ENCODE assay signal across 11 cellular contexts in genomic region chr3:178480795-178481194, GRCh38. TPM values are rescaled to one million over a fixed set of nuclear protein-coding genes. Genes with fewer than 3 reads are reported as not detected.
DNase-seq lines count a peak whose midpoint lies in the region; ATAC-seq and TF ChIP-seq lines count a peak whose summit lies in the region.
"Had no signal": no experiment of that assay in that cellular context is flagged by ENCODE, and none has a peak within 500 bp of the region (broad histone marks: within the 10 kb centered on the region; RNA-seq: fewer than 3 reads in every experiment).

No MANE protein-coding gene starts in this region.

- no peak for TF ChIP-seq EP300 in ovary (IDR thresholded peaks at IDR 0.05)

- peak; percentile 100 for ATAC-seq in GM19395 (IDR thresholded peaks at IDR 0.05; ENCODE audit: unreplicated experiment)
- peak; percentile 100 for ATAC-seq in HG02763 (IDR thresholded peaks at IDR 0.05; ENCODE audit: unreplicated experiment)
- peak; percentile 96 for ATAC-seq in HG03457 (IDR thresholded peaks at IDR 0.05; ENCODE audit: unreplicated experiment)

- no peaks in the 10 kb centered on the region for H3K9me3 ChIP-seq in ovary

- peak; percentile 76 for DNase-seq in GM13976 (ENCODE audit: low spot score)
- DNase-seq in stimulated activated CD4-positive, alpha-beta T cell treated with anti-CD3 and anti-CD28 coated beads, Interleukin-1b, Interleukin-23, amount 100 ng/mL, for 48 hours = no peak
- no peak for DNase-seq in ovary
- DNase-seq in putamen (ENCODE audit: low spot score) = no peak
- DNase-seq in epidermal melanocyte (ENCODE audit: insufficient read length, low spot score) = no peak
- DNase-seq: activated CD8-positive, alpha-beta memory T cell treated with anti-CD3 and anti-CD28 coated beads, Interleukin-2, amount 50 U/mL, for 4 hours; NCI-H1092 treated with DMSO at 0.1 percent for 48 hours had no signal

- no peaks in the 10 kb centered on the region for H3K4me1 ChIP-seq in ovary (ENCODE audit: insufficient read depth)

- no peaks in the 10 kb centered on the region for H3K27me3 ChIP-seq in ovary

- no peak for TF ChIP-seq CTCF in GM13976 (IDR thresholded peaks at IDR 0.05; ENCODE audit: borderline replicate concordance, control extremely low read depth, extremely low read depth, insufficient read depth, missing control alignments)
- no peak for TF ChIP-seq CTCF in ovary (IDR thresholded peaks at IDR 0.05)

- WGBS in ovary, 3 donors = 70 to 83% (median 78%) methylated on average over 4 of the region's 4 CpGs

- in situ Hi-C loops in GM13976 (cut with MboI; ENCODE audit: low sequenced_read_pairs, unreplicated experiment) = no loop called here

- no peak for TF ChIP-seq POLR2A in ovary (IDR thresholded peaks at IDR 0.05)

- intact Hi-C loops in ovary (cut with DNase I) = no loop called here

- H3K4me3 ChIP-seq in ovary = no peak overlapping the region

- H3K36me3 ChIP-seq in ovary = no peaks in the 10 kb centered on the region

- no peak overlapping the region for H3K27ac ChIP-seq in ovary

RNA-seq across cellular contexts. Expression of gene KCNMB2, which starts 55.4 kb away (rescaled TPM):
- total RNA-seq in ovary = 10 to 100 TPM in 1 of 7 donors, 1 to 10 TPM in 6; 5.7 to 11.6 (median 6.3) TPM
- 1 to 10 TPM; 7.5 to 7.6 TPM for polyA plus RNA-seq in ovary
- total RNA-seq: astrocyte had no signal
